8 cellular contexts compared by ENCODE assay signal in genomic region chr10:13659887-13660544, GRCh38.
DNase-seq lines count a peak whose midpoint lies in the region; ATAC-seq lines count a peak whose summit lies in the region.

No MANE protein-coding gene starts in this region.

- peak overlapping the region in 4 of 8 donors; percentile 8 to 35 (median 32) for H3K4me3 Mint-ChIP-seq in naive B cell

- peaks cover 7 to 17% (median 10%) of the 10 kb centered on the region in 3 donors for H3K4me1 Mint-ChIP-seq in naive B cell

- ATAC-seq in GM21381 (IDR thresholded peaks at IDR 0.05; ENCODE audit: unreplicated experiment) (peak; percentile 58), esophagus mucosa (peak; percentile 78), naive B cell (ENCODE audit: low read depth in 2 of 2) (peak; percentile 63 to 75), GM19328 (IDR thresholded peaks at IDR 0.05; ENCODE audit: unreplicated experiment) (no peak)

- H3K27me3 Mint-ChIP-seq in naive B cell = peaks cover 0 to 7% (median 0%) of the 10 kb centered on the region in 3 donors

- DNase-seq in Ammon's horn (ENCODE audit: low spot score) (peak; percentile 84), NOMO-1 treated with dmso at 0.1 percent for 144 hours (lab: John Stamatoyannopoulos, UW; ENCODE audit: unreplicated experiment) (peak; percentile 4), activated T-cell treated with anti-CD3 and anti-CD28 coated beads for 48 hours (ENCODE audit: low read depth) (peak; percentile 56), naive B cell (peak; percentile 60)
- DNase-seq in stimulated activated CD8-positive, alpha-beta memory T cell treated with anti-CD3 and anti-CD28 coated beads, Interleukin-7, amount 100 ng/mL, for 24 hours (ENCODE audit: low read depth) = peak; percentile 56

- H3K36me3 Mint-ChIP-seq in naive B cell = peaks cover 0 to under 1% of the 10 kb centered on the region in 2 donors

- peak overlapping the region in 3 of 6 donors; percentile 64 to 86 (median 75) for H3K27ac Mint-ChIP-seq in naive B cell

- H3K9me3 Mint-ChIP-seq in naive B cell = no peaks in the 10 kb centered on the region

Comparison
In these comparisons a context has a peak if more than half of its experiments do, and no peak if none do; other contexts are left out.
1. DNase-seq: peak in every context shown above with its lines; median percentile 84 in Ammon's horn; 60 in naive B cell; 56 in activated T-cell treated with anti-CD3 and anti-CD28 coated beads for 48 hours; 56 in stimulated activated CD8-positive, alpha-beta memory T cell treated with anti-CD3 and anti-CD28 coated beads, Interleukin-7, amount 100 ng/mL, for 24 hours; 4 in NOMO-1 treated with dmso at 0.1 percent for 144 hours.